In genomic region chr7:107900496-107900895, GRCh38 we compare ENCODE assay signal across 21 cellular contexts.
"Had no signal": no experiment of that assay in that cellular context is flagged by ENCODE, and none has a peak within 500 bp of the region (broad histone marks: within the 10 kb centered on the region; RNA-seq: fewer than 3 reads in every experiment).

No MANE protein-coding gene starts in this region.

- DNase-seq: activated CD4-positive, alpha-beta T cell treated with anti-CD3 and anti-CD28 coated beads for 4 hours; activated CD4-positive, alpha-beta T cell treated with anti-CD3 and anti-CD28 coated beads, Interleukin-2, amount 50 U/mL, for 48 hours; activated CD4-positive, CD25-positive, alpha-beta regulatory T cell; activated CD8-positive, alpha-beta memory T cell treated with anti-CD3 and anti-CD28 coated beads for 24 hours; activated gamma-delta T cell treated with Interleukin-2 at 50 U/mL for 16 hours; adrenal gland; aorta; body of pancreas; effector memory CD8-positive, alpha-beta T cell; hippocampal formation; left cardiac atrium; left ventricle myocardium superior; naive B cell; stimulated activated CD4-positive, alpha-beta T cell treated with anti-CD3 and anti-CD28 coated beads, Interleukin-15, amount 100 ng/mL, for 24 hours; stimulated activated CD4-positive, alpha-beta T cell treated with anti-CD3 and anti-CD28 coated beads, Interleukin-2, amount 100 ng/mL, for 24 hours; stimulated activated naive CD4-positive, alpha-beta T cell had no signal

- H3K27me3 Mint-ChIP-seq: effector memory CD8-positive, alpha-beta T cell; naive B cell had no signal

- H3K9me3 ChIP-seq: adrenal gland, body of pancreas, gastroesophageal sphincter, right atrium auricular region, tibial nerve had no signal

- H3K9me3 Mint-ChIP-seq: activated naive CD4-positive, alpha-beta T cell treated with anti-CD3 and anti-CD28 coated beads, Interleukin-2, amount 50 U/mL, for 72 hours; effector memory CD8-positive, alpha-beta T cell; naive B cell had no signal

- H3K27me3 ChIP-seq: adrenal gland, body of pancreas, gastroesophageal sphincter, right atrium auricular region, tibial nerve had no signal

- H3K4me3 ChIP-seq: adrenal gland, body of pancreas, coronary artery, gastroesophageal sphincter, right atrium auricular region, tibial nerve had no signal

- H3K27ac Mint-ChIP-seq: activated naive CD4-positive, alpha-beta T cell treated with anti-CD3 and anti-CD28 coated beads, Interleukin-2, amount 50 U/mL, for 72 hours had no signal

- ATAC-seq: activated naive CD4-positive, alpha-beta T cell treated with anti-CD3 and anti-CD28 coated beads, Interleukin-2, amount 50 U/mL, for 72 hours; body of pancreas; effector memory CD8-positive, alpha-beta T cell; gastroesophageal sphincter; left cardiac atrium; left ventricle myocardium superior had no signal

- H3K4me3 Mint-ChIP-seq: effector memory CD8-positive, alpha-beta T cell; naive B cell had no signal

- H3K27ac ChIP-seq: adrenal gland, body of pancreas, coronary artery, right atrium auricular region, tibial nerve had no signal
